ENCODE assay signal across 9 cellular contexts in genomic region chr7:130669051-130669700, GRCh38. TPM values are rescaled to one million over a fixed set of nuclear protein-coding genes. Genes with fewer than 3 reads are reported as not detected.
A peak's percentile ranks its signal among the peaks of the same experiment; 100 is the strongest.
DNase-seq lines count a peak whose midpoint lies in the region; ATAC-seq and TF ChIP-seq lines count a peak whose summit lies in the region.
"Had no signal": no experiment of that assay in that cellular context is flagged by ENCODE, and none has a peak within 500 bp of the region (broad histone marks: within the 10 kb centered on the region; RNA-seq: fewer than 3 reads in every experiment).

No MANE protein-coding gene starts in this region.

- peak overlapping the region; percentile 82 for H3K9ac ChIP-seq in SU-DHL-6 (ENCODE audit: low read length)
- peak overlapping the region; percentile 85 for H3K9ac ChIP-seq in neural cell (ENCODE audit: low read length)

- no peak for TF ChIP-seq EP300 in neural cell (conservative IDR thresholded peaks at IDR 0.05; ENCODE audit: poor library complexity, severe bottlenecking)

- H3K4me3 ChIP-seq in A673 (ENCODE audit: low read depth, low read length, poor library complexity, severe bottlenecking) (peak overlapping the region; percentile 57), SU-DHL-6 (ENCODE audit: insufficient read depth, low read length, poor library complexity, severe bottlenecking) (peak overlapping the region; percentile 81), esophagus (ENCODE audit: low read depth in 1 of 2, low read length in 2 of 2) (peak overlapping the region; percentile 84 to 85), neural cell (ENCODE audit: low read length) (peak overlapping the region; percentile 84)

- no peak for TF ChIP-seq RAD21 in neural cell (conservative IDR thresholded peaks at IDR 0.05)

- BruUV-seq in A673 (replicated peaks; lab: Mats Ljungman, UMichigan): TSS peak; percentile 87

- 7 to 8% methylated on average over 16 of the region's 16 CpGs for WGBS in esophagus, 2 donors

- POLR2A ChIA-PET in A673 (lab: Charles Lee; ENCODE audit: low non-redundant PET): no interaction called here

- H3K4me1 ChIP-seq in A673 (ENCODE audit: insufficient read depth, low read length, poor library complexity, severe bottlenecking): peaks cover 5% of the 10 kb centered on the region
- H3K4me1 ChIP-seq in esophagus (ENCODE audit: control insufficient read depth in 2 of 2, insufficient read depth in 2 of 2, low read length in 1 of 2): peaks cover 0 to 4% of the 10 kb centered on the region in 2 donors

- H3K27ac ChIP-seq in A673 (ENCODE audit: low read depth, low read length, poor library complexity, severe bottlenecking) (peak overlapping the region; percentile 86), SU-DHL-6 (ENCODE audit: low read depth, low read length) (no peak overlapping the region), esophagus (ENCODE audit: low read depth in 2 of 2, low read length in 1 of 2) (peak overlapping the region; percentile 48 to 63), neural cell (ENCODE audit: low read length) (peak overlapping the region; percentile 70)

- no peaks in the 10 kb centered on the region for H3K36me3 ChIP-seq in A673 (ENCODE audit: insufficient read depth, low read length, poor library complexity, severe bottlenecking)
- peaks cover 6% of the 10 kb centered on the region; the same call in 1 of the 2 replicates for H3K36me3 ChIP-seq in SU-DHL-6 (ENCODE audit: low read length)
- no peaks in the 10 kb centered on the region for H3K36me3 ChIP-seq in esophagus (ENCODE audit: control insufficient read depth in 2 of 2, insufficient read depth in 2 of 2, low read length in 1 of 2)
- H3K36me3 ChIP-seq in neural cell (ENCODE audit: insufficient read depth, low read length): peaks cover 7% of the 10 kb centered on the region

- H3F3A ChIP-seq in SU-DHL-6 (ENCODE audit: insufficient read depth) (no peaks in the 10 kb centered on the region), neural cell (ENCODE audit: insufficient read depth, low read length, poor library complexity, severe bottlenecking) (no peaks in the 10 kb centered on the region)

- ATAC-seq in GM18511 (IDR thresholded peaks at IDR 0.05; ENCODE audit: unreplicated experiment) (peak; percentile 32), HG03066 (IDR thresholded peaks at IDR 0.05; ENCODE audit: low read depth, unreplicated experiment) (peak; percentile 16), HG03469 (IDR thresholded peaks at IDR 0.05; ENCODE audit: unreplicated experiment) (no peak)

- H3K9me2 ChIP-seq in SU-DHL-6 (replicated peaks; ENCODE audit: insufficient read depth, low read length): no peaks in the 10 kb centered on the region
- no peaks in the 10 kb centered on the region for H3K9me2 ChIP-seq in neural cell (ENCODE audit: insufficient read depth, low read length)

- H4K20me1 ChIP-seq in SU-DHL-6 (ENCODE audit: low read depth, low read length): no peaks in the 10 kb centered on the region
- no peaks in the 10 kb centered on the region for H4K20me1 ChIP-seq in neural cell (ENCODE audit: insufficient read depth)

- TF ChIP-seq CTCF in A673 (conservative IDR thresholded peaks at IDR 0.05; ENCODE audit: low read depth, low read length) (no peak), SU-DHL-6 (IDR thresholded peaks at IDR 0.05; ENCODE audit: insufficient read depth, low read length, poor library complexity, severe bottlenecking) (no peak), neural cell (IDR thresholded peaks at IDR 0.05; ENCODE audit: poor library complexity, severe bottlenecking) (no peak)

- H3K4me2 ChIP-seq in SU-DHL-6 (ENCODE audit: low read depth, low read length, poor library complexity, severe bottlenecking) (peak overlapping the region; percentile 81), neural cell (ENCODE audit: low read length) (peak overlapping the region; percentile 37)

- peak overlapping the region; percentile 96 for H2AFZ ChIP-seq in SU-DHL-6 (ENCODE audit: low read depth, low read length, severe bottlenecking)
- peak overlapping the region; percentile 54 for H2AFZ ChIP-seq in neural cell (ENCODE audit: low read depth, low read length)

- DNase-seq in A673 (ENCODE audit: low spot score): no peak
- no peak for DNase-seq in NK-92 (lab: John Stamatoyannopoulos, UW; ENCODE audit: unreplicated experiment)

- H3K9me3 ChIP-seq in A673 (ENCODE audit: low read depth, low read length, poor library complexity, severe bottlenecking) (no peaks in the 10 kb centered on the region), SU-DHL-6 (ENCODE audit: insufficient read depth, low read length) (no peaks in the 10 kb centered on the region), esophagus (ENCODE audit: control insufficient read depth in 2 of 2, insufficient read depth in 1 of 2, low read depth in 1 of 2, low read length in 1 of 2) (no peaks in the 10 kb centered on the region), neural cell (ENCODE audit: low read length) (no peaks in the 10 kb centered on the region)

- intact Hi-C loops in A673 (cut with micrococcal nuclease; ENCODE audit: unreplicated experiment): no loop called here

- H3K79me2 ChIP-seq in SU-DHL-6 (ENCODE audit: insufficient read depth, low read length) (no peaks in the 10 kb centered on the region), neural cell (replicated peaks; ENCODE audit: insufficient read depth, low read length) (peaks cover 4% of the 10 kb centered on the region)

- CTCF ChIA-PET in A673 (lab: Charles Lee): no interaction called here

- no peaks in the 10 kb centered on the region for H3K27me3 ChIP-seq in A673 (replicated peaks; ENCODE audit: insufficient read depth, low read depth, low read length, poor library complexity)
- H3K27me3 ChIP-seq in SU-DHL-6 (ENCODE audit: low read length): no peaks in the 10 kb centered on the region
- H3K27me3 ChIP-seq in esophagus (ENCODE audit: control insufficient read depth in 1 of 2, insufficient read depth in 2 of 2, low read length in 2 of 2): no peaks in the 10 kb centered on the region
- no peaks in the 10 kb centered on the region for H3K27me3 ChIP-seq in neural cell (ENCODE audit: insufficient read depth, low read depth, low read length)

TF ChIP-seq in neural cell, 6 proteins besides CTCF, POLR2A, EP300 and RAD21:
- TF ChIP-seq MXI1 (conservative IDR thresholded peaks at IDR 0.05; ENCODE audit: poor library complexity, severe bottlenecking) (no peak), SMC3 (conservative IDR thresholded peaks at IDR 0.05; ENCODE audit: poor library complexity) (peak; percentile 1)

RNA-seq across cellular contexts. Expression of gene COPG2, which starts 0.6 kb away (rescaled TPM):
- total RNA-seq in A673 (2021): 17.6 and 24.4 TPM in 2 replicates
- polyA plus RNA-seq in esophagus (10 to 100 TPM in 1 of 2 donors, 1 to 10 TPM in 1; 6.6 to 14.2 TPM), neural cell (37.9 and 41.0 TPM in 2 replicates)
- polyA minus RNA-seq in neural cell: 56.7 and 62.1 TPM in 2 replicates

RNA-seq across cellular contexts. Expression of gene TSGA13, which starts 17.2 kb away (rescaled TPM):
- not detected in 2 replicates for total RNA-seq in A673 (2021)
- polyA plus RNA-seq in esophagus (not detected), neural cell (not detected in 2 replicates)
- not detected in 2 replicates for polyA minus RNA-seq in neural cell
- total RNA-seq: lung microvascular endothelial cell had no signal
